ENCODE assay signal across 9 cellular contexts in the genomic region with DNA sequence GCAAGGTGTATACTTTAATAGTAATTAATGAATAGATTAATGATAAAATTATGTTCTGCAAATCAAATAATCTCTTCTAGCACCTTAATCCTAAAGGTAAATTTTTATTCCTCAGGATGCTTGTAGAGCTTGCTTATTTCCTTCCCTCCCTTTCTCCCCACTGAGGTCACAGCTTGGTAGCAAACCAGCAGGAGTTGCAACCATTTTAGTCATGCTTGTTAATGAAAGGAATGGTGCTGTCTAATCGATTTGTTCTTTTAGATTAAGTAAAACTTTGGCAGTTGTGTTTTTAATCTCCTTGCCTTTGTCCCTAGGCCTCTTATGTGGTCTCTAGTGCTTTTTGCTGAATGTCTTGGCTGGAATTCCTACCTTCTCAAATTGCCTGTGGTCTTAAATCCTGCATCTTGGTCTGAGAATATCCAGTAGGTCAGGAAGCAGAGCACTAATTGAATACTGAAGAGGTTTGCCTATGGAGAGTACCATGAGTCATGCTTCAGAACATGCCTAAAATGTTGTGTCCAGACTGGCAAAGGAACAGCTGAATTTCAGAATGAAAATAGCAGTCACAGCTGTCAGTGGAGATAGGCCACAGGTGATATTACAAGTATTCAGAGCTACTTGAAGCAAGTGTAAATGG. TPM values are rescaled to one million over a fixed set of nuclear protein-coding genes. Genes with fewer than 3 reads are reported as not detected.
A peak's percentile ranks its signal among the peaks of the same experiment; 100 is the strongest.
DNase-seq lines count a peak whose midpoint lies in the region; ATAC-seq, FAIRE-seq and TF ChIP-seq lines count a peak whose summit lies in the region.
"Had no signal": no experiment of that assay in that cellular context is flagged by ENCODE, and none has a peak within 500 bp of the region (broad histone marks: within the 10 kb centered on the region; RNA-seq: fewer than 3 reads in every experiment).

No MANE protein-coding gene starts in this region.

- H3K36me3 Mint-ChIP-seq in activated T-cell treated with anti-CD3 and anti-CD28 coated beads, Interleukin-2, amount 50 U/mL, for 72 hours (ENCODE audit: insufficient read depth in 2 of 2): no peaks in the 10 kb centered on the region

- dilution Hi-C loops in keratinocyte (cut with MboI; ENCODE audit: extremely low pct_ligation_motif_present, low sequenced_read_pairs): no loop called here

- in situ Hi-C loops in astrocyte of the spinal cord (cut with HindIII; ENCODE audit: low sequenced_read_pairs): no loop called here

- FAIRE-seq in keratinocyte (lab: Jason Lieb, UNC): peak; percentile 93

- no peaks in the 10 kb centered on the region for H3K27me3 ChIP-seq in keratinocyte (ENCODE audit: control insufficient read depth, extremely low read depth, insufficient read depth, low read length)

- no peaks in the 10 kb centered on the region for H3K9me3 ChIP-seq in keratinocyte (ENCODE audit: control insufficient read depth, low read depth, low read length)

- DNase-seq in AG20443 (ENCODE audit: low spot score) (peak; percentile 24), HS-5 (ENCODE audit: low read depth) (peak; percentile 9), astrocyte of the spinal cord (ENCODE audit: low read depth, low spot score) (peak; percentile 82), keratinocyte (ENCODE audit: low read depth, low spot score) (no peak), GM20000 (ENCODE audit: low spot score) (no peak), NCI-H146 (lab: John Stamatoyannopoulos, UW) (no peak), omental fat pad (ENCODE audit: low spot score) (no peak)
- DNase-seq in activated T-cell treated with anti-CD3 and anti-CD28 coated beads, Interleukin-2, amount 50 U/mL, for 72 hours: no peak

- no peak for ATAC-seq in activated T-cell treated with anti-CD3 and anti-CD28 coated beads, Interleukin-2, amount 50 U/mL, for 72 hours (replicated peaks in 1 of 2)
- ATAC-seq in omental fat pad (ENCODE audit: low FRiP score): no peak

- H3K36me3 ChIP-seq in keratinocyte (ENCODE audit: control insufficient read depth in 2 of 2, extremely low read depth in 1 of 2, insufficient read depth in 2 of 2, low read length in 2 of 2): no peaks in the 10 kb centered on the region

- H3K27ac ChIP-seq in keratinocyte (ENCODE audit: control insufficient read depth, insufficient read depth, low read length): no peak overlapping the region
- H3K27ac ChIP-seq: parathyroid adenoma had no signal

- H3K79me2 ChIP-seq in keratinocyte (ENCODE audit: control insufficient read depth, insufficient read depth, low read length): no peaks in the 10 kb centered on the region
- H3K79me2 ChIP-seq: parathyroid adenoma had no signal

- H3K9me3 Mint-ChIP-seq in activated T-cell treated with anti-CD3 and anti-CD28 coated beads, Interleukin-2, amount 50 U/mL, for 72 hours: no peaks in the 10 kb centered on the region

- peaks cover 9% of the 10 kb centered on the region for H3K4me1 ChIP-seq in keratinocyte (ENCODE audit: control insufficient read depth, extremely low read depth, insufficient read depth, low read length)
- H3K4me1 ChIP-seq: parathyroid adenoma had no signal

- H3K9ac ChIP-seq in keratinocyte (ENCODE audit: control insufficient read depth, extremely low read depth, insufficient read depth, low read length): no peak overlapping the region
- H3K9ac ChIP-seq: parathyroid adenoma had no signal

- H3K4me3 ChIP-seq in astrocyte of the spinal cord (ENCODE audit: low read depth, low read length): no peak overlapping the region
- H3K4me3 ChIP-seq in keratinocyte (ENCODE audit: control insufficient read depth in 2 of 3, extremely low read depth in 1 of 3, insufficient read depth in 2 of 3, low read depth in 1 of 3, low read length in 3 of 3): no peak overlapping the region

- no peak overlapping the region for H3K27ac Mint-ChIP-seq in activated T-cell treated with anti-CD3 and anti-CD28 coated beads, Interleukin-2, amount 50 U/mL, for 72 hours

- no peaks in the 10 kb centered on the region for H3K27me3 Mint-ChIP-seq in activated T-cell treated with anti-CD3 and anti-CD28 coated beads, Interleukin-2, amount 50 U/mL, for 72 hours (ENCODE audit: low read depth)

- no peaks in the 10 kb centered on the region for H4K20me1 ChIP-seq in keratinocyte (ENCODE audit: control insufficient read depth, extremely low read depth, insufficient read depth, low read length)

- H3K4me3 Mint-ChIP-seq in activated T-cell treated with anti-CD3 and anti-CD28 coated beads, Interleukin-2, amount 50 U/mL, for 72 hours: no peak overlapping the region

- H3K4me1 Mint-ChIP-seq in activated T-cell treated with anti-CD3 and anti-CD28 coated beads, Interleukin-2, amount 50 U/mL, for 72 hours (ENCODE audit: low read depth): no peaks in the 10 kb centered on the region

- TF ChIP-seq CTCF in astrocyte of the spinal cord (IDR thresholded peaks at IDR 0.05; ENCODE audit: low read depth, low read length) (no peak), keratinocyte (optimal IDR thresholded peaks at IDR 0.05 in 1 of 3, IDR thresholded peaks at IDR 0.05 in 1 of 3, conservative IDR thresholded peaks at IDR 0.05 in 1 of 3; ENCODE audit: extremely low read depth in 1 of 3, insufficient read depth in 2 of 3, low read length in 3 of 3) (no peak), GM20000 (IDR thresholded peaks at IDR 0.05; ENCODE audit: extremely low read depth, missing control alignments) (no peak), omental fat pad (IDR thresholded peaks at IDR 0.05) (no peak)

- H3K4me2 ChIP-seq in keratinocyte (ENCODE audit: control insufficient read depth, extremely low read depth, insufficient read depth, low read depth, low read length): peak overlapping the region; percentile 2

- H2AFZ ChIP-seq in keratinocyte (ENCODE audit: control insufficient read depth, low read length): no peak overlapping the region
- H2AFZ ChIP-seq: parathyroid adenoma had no signal

- no peaks in the 10 kb centered on the region for H3K9me1 ChIP-seq in keratinocyte (ENCODE audit: control insufficient read depth, extremely low read depth, insufficient read depth, low read length)

RNA-seq across cellular contexts. Expression of a gene that starts 36.3 kb away (rescaled TPM):
- polyA plus RNA-seq in keratinocyte: 7.8 to 15.0 TPM (median 10.6 TPM) in 3 replicates
- polyA plus RNA-seq in keratinocyte (2011; ENCODE audit: low read depth): 24.8 TPM
- polyA plus RNA-seq in keratinocyte (2011; cell fraction: cytosol; rRNA removed): 7.2 and 9.5 TPM in 2 replicates
- polyA plus RNA-seq in keratinocyte (2011; cell fraction: nucleus; rRNA removed): 11.4 and 17.0 TPM in 2 replicates
- 9.2 and 9.3 TPM in 2 replicates for polyA plus RNA-seq in keratinocyte (2012; ENCODE audit: low replicate concordance)
- 2.1 to 8.4 TPM (median 4.0 TPM) in 3 replicates for polyA minus RNA-seq in keratinocyte
- polyA minus RNA-seq in keratinocyte (2011; cell fraction: cytosol; rRNA and poly(A)+ RNA removed): 1.5 TPM
- 3.8 and 5.6 TPM in 2 replicates for polyA minus RNA-seq in keratinocyte (2011; cell fraction: nucleus; rRNA and poly(A)+ RNA removed)
- 10 to 100 TPM; 15.4 to 15.8 TPM for total RNA-seq in activated T-cell treated with anti-CD3 and anti-CD28 coated beads, Interleukin-2, amount 50 U/mL, for 72 hours
- 10 to 100 TPM in 1 of 4 donors, 1 to 10 TPM in 3; 3.7 to 13.1 (median 5.6) TPM for total RNA-seq in omental fat pad

Comparison
In these comparisons a context has a peak if more than half of its experiments do, and no peak if none do; other contexts are left out.
1. DNase-seq: peak in AG20443 (single experiment), HS-5 (single experiment) and astrocyte of the spinal cord (single experiment); none in keratinocyte (single experiment), GM20000 (single experiment), NCI-H146 (single experiment), activated T-cell treated with anti-CD3 and anti-CD28 coated beads, Interleukin-2, amount 50 U/mL, for 72 hours (0 of 2) and omental fat pad (single experiment).